Comparison of ENCODE assay signal across 19 cellular contexts in genomic region chr18:9048808-9049494, GRCh38. TPM values are rescaled to one million over a fixed set of nuclear protein-coding genes. Genes with fewer than 3 reads are reported as not detected.
DNase-seq lines count a peak whose midpoint lies in the region; ATAC-seq and TF ChIP-seq lines count a peak whose summit lies in the region.
"Had no signal": no experiment of that assay in that cellular context is flagged by ENCODE, and none has a peak within 500 bp of the region (broad histone marks: within the 10 kb centered on the region; RNA-seq: fewer than 3 reads in every experiment).

No MANE protein-coding gene starts in this region.

- no peaks in the 10 kb centered on the region for H3K27me3 ChIP-seq in upper lobe of right lung
- H3K27me3 ChIP-seq: heart left ventricle, upper lobe of left lung had no signal

- no peak overlapping the region for H3K4me3 Mint-ChIP-seq in stimulated activated naive CD8-positive, alpha-beta T cell treated with anti-CD3 and anti-CD28 coated beads, Interleukin-15, amount 100 ng/mL, for 72 hours
- H3K4me3 Mint-ChIP-seq: activated naive CD4-positive, alpha-beta T cell treated with anti-CD3 and anti-CD28 coated beads, Interleukin-2, amount 50 U/mL, for 24 hours had no signal

- no peaks in the 10 kb centered on the region for H3K9me3 ChIP-seq in upper lobe of right lung

- no peak overlapping the region for H3K27ac ChIP-seq in upper lobe of right lung
- H3K27ac ChIP-seq: heart left ventricle, upper lobe of left lung had no signal

- ATAC-seq in stimulated activated naive CD8-positive, alpha-beta T cell treated with anti-CD3 and anti-CD28 coated beads, Interleukin-15, amount 100 ng/mL, for 72 hours, result peak; percentile 39
- no peak for ATAC-seq in stimulated activated naive CD8-positive, alpha-beta T cell treated with anti-CD3 and anti-CD28 coated beads, Interleukin-15, Interleukin-2, amounts not matched to agents 100 U/mL and 50 U/mL, for 24 hours
- ATAC-seq in upper lobe of right lung (peak; percentile 24), GM21529 (IDR thresholded peaks at IDR 0.05; ENCODE audit: unreplicated experiment) (no peak), GM21390 (IDR thresholded peaks at IDR 0.05; ENCODE audit: unreplicated experiment) (no peak)
- ATAC-seq: heart left ventricle, sciatic nerve had no signal

- peaks cover 26 to 30% of the 10 kb centered on the region in 2 donors for H3K9me3 Mint-ChIP-seq in stimulated activated naive CD8-positive, alpha-beta T cell treated with anti-CD3 and anti-CD28 coated beads, Interleukin-15, amount 100 ng/mL, for 72 hours
- H3K9me3 Mint-ChIP-seq: activated naive CD4-positive, alpha-beta T cell treated with anti-CD3 and anti-CD28 coated beads, Interleukin-2, amount 50 U/mL, for 24 hours had no signal

- TF ChIP-seq CTCF in fibroblast of the aortic adventitia (IDR thresholded peaks at IDR 0.05; ENCODE audit: insufficient read depth, low read length) (no peak), upper lobe of right lung (IDR thresholded peaks at IDR 0.05) (no peak)

- intact Hi-C loops in upper lobe of right lung (cut with DNase I), result no loop called here

- H3K27ac Mint-ChIP-seq in stimulated activated naive CD8-positive, alpha-beta T cell treated with anti-CD3 and anti-CD28 coated beads, Interleukin-15, amount 100 ng/mL, for 72 hours, result no peak overlapping the region
- H3K27ac Mint-ChIP-seq: activated naive CD4-positive, alpha-beta T cell treated with anti-CD3 and anti-CD28 coated beads, Interleukin-2, amount 50 U/mL, for 24 hours had no signal

- H3K4me3 ChIP-seq in fibroblast of the aortic adventitia (ENCODE audit: low read depth, low read length) (no peak overlapping the region), upper lobe of right lung (no peak overlapping the region)
- H3K4me3 ChIP-seq: heart left ventricle, upper lobe of left lung had no signal

- H3K36me3 ChIP-seq in upper lobe of right lung, result no peaks in the 10 kb centered on the region
- H3K36me3 ChIP-seq: heart left ventricle, upper lobe of left lung had no signal

- H3K4me1 Mint-ChIP-seq in stimulated activated naive CD8-positive, alpha-beta T cell treated with anti-CD3 and anti-CD28 coated beads, Interleukin-15, amount 100 ng/mL, for 72 hours, result peaks cover 8% of the 10 kb centered on the region
- H3K4me1 Mint-ChIP-seq: activated naive CD4-positive, alpha-beta T cell treated with anti-CD3 and anti-CD28 coated beads, Interleukin-2, amount 50 U/mL, for 24 hours had no signal

- no peaks in the 10 kb centered on the region for H3K4me1 ChIP-seq in upper lobe of right lung
- H3K4me1 ChIP-seq: heart left ventricle, upper lobe of left lung had no signal

- DNase-seq in stimulated activated naive CD8-positive, alpha-beta T cell treated with anti-CD3 and anti-CD28 coated beads, Interleukin-15, amount 100 ng/mL, for 72 hours, result no peak
- no peak for DNase-seq in stimulated activated naive CD8-positive, alpha-beta T cell treated with anti-CD3 and anti-CD28 coated beads, Interleukin-15, Interleukin-2, amounts not matched to agents 100 U/mL and 50 U/mL, for 24 hours
- DNase-seq in RPMI7951 (ENCODE audit: low read depth), result peak; percentile 23
- peak; percentile 69 for DNase-seq in fibroblast of the aortic adventitia (ENCODE audit: low read depth)
- no peak for DNase-seq in upper lobe of right lung
- no peak for DNase-seq in cerebellar nuclear complex (lab: John Stamatoyannopoulos, UW)
- DNase-seq: Calu3; central memory CD4-positive, alpha-beta T cell; heart left ventricle; kidney; NCI-H1092 treated with DMSO at 0.1 percent for 48 hours; NCI-H226; occipital lobe; stimulated activated CD4-positive, alpha-beta T cell treated with anti-CD3 and anti-CD28 coated beads, Interleukin-4, amount 100 ng/mL, for 24 hours; upper lobe of left lung had no signal

- H3K27me3 Mint-ChIP-seq in stimulated activated naive CD8-positive, alpha-beta T cell treated with anti-CD3 and anti-CD28 coated beads, Interleukin-15, amount 100 ng/mL, for 72 hours, result no peaks in the 10 kb centered on the region
- H3K27me3 Mint-ChIP-seq: activated naive CD4-positive, alpha-beta T cell treated with anti-CD3 and anti-CD28 coated beads, Interleukin-2, amount 50 U/mL, for 24 hours had no signal

RNA-seq across cellular contexts. Expression of gene NDUFV2, which starts 53.5 kb away (rescaled TPM):
- 155 and 199 TPM in 2 replicates for total RNA-seq in RPMI7951 (2014; rRNA removed; shearing (Covaris generic))
- total RNA-seq in fibroblast of the aortic adventitia (ENCODE audit: low replicate concordance) (135 and 137 TPM in 2 replicates), upper lobe of right lung (106 TPM)

Comparison
In these comparisons a context has a peak if more than half of its experiments do, and no peak if none do; other contexts are left out.
1. ATAC-seq: peak in stimulated activated naive CD8-positive, alpha-beta T cell treated with anti-CD3 and anti-CD28 coated beads, Interleukin-15, amount 100 ng/mL, for 72 hours (single experiment) and upper lobe of right lung (single experiment); none in stimulated activated naive CD8-positive, alpha-beta T cell treated with anti-CD3 and anti-CD28 coated beads, Interleukin-15, Interleukin-2, amounts not matched to agents 100 U/mL and 50 U/mL, for 24 hours (single experiment), GM21529 (single experiment) and GM21390 (single experiment).
2. DNase-seq: peak in RPMI7951 (single experiment) and fibroblast of the aortic adventitia (single experiment); none in stimulated activated naive CD8-positive, alpha-beta T cell treated with anti-CD3 and anti-CD28 coated beads, Interleukin-15, amount 100 ng/mL, for 72 hours (0 of 2), stimulated activated naive CD8-positive, alpha-beta T cell treated with anti-CD3 and anti-CD28 coated beads, Interleukin-15, Interleukin-2, amounts not matched to agents 100 U/mL and 50 U/mL, for 24 hours (single experiment), upper lobe of right lung (single experiment) and cerebellar nuclear complex (0 of 2).